ENCODE assay signal across 1 cellular context in genomic region chr18:31400191-31400590, GRCh38.
TF ChIP-seq lines count a peak whose summit lies in the region.

No MANE protein-coding gene starts in this region.

TF ChIP-seq in WTC11, 78 proteins besides CTCF, POLR2A, EP300 and RAD21 (continued from another document):
- no peak for TF ChIP-seq ATF6 (CRISPR knock-in tag; IDR thresholded peaks at IDR 0.05)
- TF ChIP-seq SMAD4 (CRISPR knock-in tag; IDR thresholded peaks at IDR 0.05) = no peak
- TF ChIP-seq, protein P1, sequence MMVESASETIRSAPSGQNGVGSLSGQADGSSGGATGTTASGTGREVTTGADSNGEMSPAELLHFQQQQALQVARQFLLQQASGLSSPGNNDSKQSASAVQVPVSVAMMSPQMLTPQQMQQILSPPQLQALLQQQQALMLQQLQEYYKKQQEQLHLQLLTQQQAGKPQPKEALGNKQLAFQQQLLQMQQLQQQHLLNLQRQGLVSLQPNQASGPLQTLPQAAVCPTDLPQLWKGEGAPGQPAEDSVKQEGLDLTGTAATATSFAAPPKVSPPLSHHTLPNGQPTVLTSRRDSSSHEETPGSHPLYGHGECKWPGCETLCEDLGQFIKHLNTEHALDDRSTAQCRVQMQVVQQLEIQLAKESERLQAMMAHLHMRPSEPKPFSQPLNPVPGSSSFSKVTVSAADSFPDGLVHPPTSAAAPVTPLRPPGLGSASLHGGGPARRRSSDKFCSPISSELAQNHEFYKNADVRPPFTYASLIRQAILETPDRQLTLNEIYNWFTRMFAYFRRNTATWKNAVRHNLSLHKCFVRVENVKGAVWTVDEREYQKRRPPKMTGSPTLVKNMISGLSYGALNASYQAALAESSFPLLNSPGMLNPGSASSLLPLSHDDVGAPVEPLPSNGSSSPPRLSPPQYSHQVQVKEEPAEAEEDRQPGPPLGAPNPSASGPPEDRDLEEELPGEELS (CRISPR knock-in tag; IDR thresholded peaks at IDR 0.05) = no peak
- TF ChIP-seq, protein P2, sequence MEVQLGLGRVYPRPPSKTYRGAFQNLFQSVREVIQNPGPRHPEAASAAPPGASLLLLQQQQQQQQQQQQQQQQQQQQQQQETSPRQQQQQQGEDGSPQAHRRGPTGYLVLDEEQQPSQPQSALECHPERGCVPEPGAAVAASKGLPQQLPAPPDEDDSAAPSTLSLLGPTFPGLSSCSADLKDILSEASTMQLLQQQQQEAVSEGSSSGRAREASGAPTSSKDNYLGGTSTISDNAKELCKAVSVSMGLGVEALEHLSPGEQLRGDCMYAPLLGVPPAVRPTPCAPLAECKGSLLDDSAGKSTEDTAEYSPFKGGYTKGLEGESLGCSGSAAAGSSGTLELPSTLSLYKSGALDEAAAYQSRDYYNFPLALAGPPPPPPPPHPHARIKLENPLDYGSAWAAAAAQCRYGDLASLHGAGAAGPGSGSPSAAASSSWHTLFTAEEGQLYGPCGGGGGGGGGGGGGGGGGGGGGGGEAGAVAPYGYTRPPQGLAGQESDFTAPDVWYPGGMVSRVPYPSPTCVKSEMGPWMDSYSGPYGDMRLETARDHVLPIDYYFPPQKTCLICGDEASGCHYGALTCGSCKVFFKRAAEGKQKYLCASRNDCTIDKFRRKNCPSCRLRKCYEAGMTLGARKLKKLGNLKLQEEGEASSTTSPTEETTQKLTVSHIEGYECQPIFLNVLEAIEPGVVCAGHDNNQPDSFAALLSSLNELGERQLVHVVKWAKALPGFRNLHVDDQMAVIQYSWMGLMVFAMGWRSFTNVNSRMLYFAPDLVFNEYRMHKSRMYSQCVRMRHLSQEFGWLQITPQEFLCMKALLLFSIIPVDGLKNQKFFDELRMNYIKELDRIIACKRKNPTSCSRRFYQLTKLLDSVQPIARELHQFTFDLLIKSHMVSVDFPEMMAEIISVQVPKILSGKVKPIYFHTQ (CRISPR knock-in tag; IDR thresholded peaks at IDR 0.05) = no peak
